ENCODE assay signal across 36 cellular contexts in the genomic region with DNA sequence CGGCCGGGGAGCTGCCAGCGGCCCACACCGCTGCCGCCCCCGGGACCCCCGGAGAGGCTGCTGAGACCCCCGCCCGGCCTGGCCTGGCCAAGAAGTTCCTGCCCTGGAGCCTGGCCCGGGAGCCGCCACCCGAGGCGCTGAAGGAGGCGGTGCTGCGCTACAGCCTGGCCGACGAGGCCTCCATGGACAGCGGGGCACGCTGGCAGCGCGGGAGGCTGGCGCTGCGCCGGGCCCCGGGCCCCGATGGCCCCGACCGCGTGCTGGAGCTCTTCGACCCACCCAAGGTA.
"Had no signal": no experiment of that assay in that cellular context is flagged by ENCODE, and none has a peak within 500 bp of the region (broad histone marks: within the 10 kb centered on the region; RNA-seq: fewer than 3 reads in every experiment).

No MANE protein-coding gene starts in this region.

- H3K27ac Mint-ChIP-seq: activated B cell treated with CpG ODN at 0.5 μM for 24 hours; activated CD4-positive, alpha-beta memory T cell treated with anti-CD3 and anti-CD28 coated beads, Interleukin-2, amount 10 ng/mL, durations not matched to agents 7 days and 5 days; activated CD8-positive, alpha-beta memory T cell treated with anti-CD3 and anti-CD28 coated beads, Interleukin-2, amount 10 ng/mL, durations not matched to agents 7 days and 5 days; activated naive CD4-positive, alpha-beta T cell treated with anti-CD3 and anti-CD28 coated beads, Interleukin-2, amount 10 ng/mL, durations not matched to agents 7 days and 5 days; activated naive CD8-positive, alpha-beta T cell; T-cell; T-helper 17 cell had no signal

- ATAC-seq: activated CD8-positive, alpha-beta memory T cell treated with anti-CD3 and anti-CD28 coated beads, Interleukin-2, amount 10 ng/mL, durations not matched to agents 7 days and 5 days; PC-3; SK-N-SH treated with all-trans-retinoic acid at 6 μM for 48 hours; T-cell; T-helper 17 cell had no signal

- H3K27me3 Mint-ChIP-seq: activated B cell treated with CpG ODN at 0.5 μM for 24 hours; activated CD4-positive, alpha-beta memory T cell treated with anti-CD3 and anti-CD28 coated beads, Interleukin-2, amount 10 ng/mL, durations not matched to agents 7 days and 5 days; activated CD8-positive, alpha-beta memory T cell treated with anti-CD3 and anti-CD28 coated beads, Interleukin-2, amount 10 ng/mL, durations not matched to agents 7 days and 5 days; activated naive CD4-positive, alpha-beta T cell treated with anti-CD3 and anti-CD28 coated beads, Interleukin-2, amount 10 ng/mL, durations not matched to agents 7 days and 5 days; activated naive CD8-positive, alpha-beta T cell; T-cell; T-helper 17 cell had no signal

- H3K36me3 Mint-ChIP-seq: activated naive CD8-positive, alpha-beta T cell had no signal

- H3K4me3 Mint-ChIP-seq: activated B cell treated with CpG ODN at 0.5 μM for 24 hours; activated CD4-positive, alpha-beta memory T cell treated with anti-CD3 and anti-CD28 coated beads, Interleukin-2, amount 10 ng/mL, durations not matched to agents 7 days and 5 days; activated CD8-positive, alpha-beta memory T cell treated with anti-CD3 and anti-CD28 coated beads, Interleukin-2, amount 10 ng/mL, durations not matched to agents 7 days and 5 days; activated naive CD4-positive, alpha-beta T cell treated with anti-CD3 and anti-CD28 coated beads, Interleukin-2, amount 10 ng/mL, durations not matched to agents 7 days and 5 days; activated naive CD8-positive, alpha-beta T cell; T-cell had no signal

- H3K4me2 ChIP-seq: KMS-11 had no signal

- DNase-seq: activated B cell treated with CpG ODN at 0.5 μM for 24 hours; activated CD4-positive, alpha-beta memory T cell treated with anti-CD3 and anti-CD28 coated beads, Interleukin-2, amount 10 ng/mL, durations not matched to agents 7 days and 5 days; activated CD4-positive, alpha-beta T cell treated with anti-CD3 and anti-CD28 coated beads for 4 hours; activated CD4-positive, CD25-positive, alpha-beta regulatory T cell treated with anti-CD3 and anti-CD28 coated beads, Interleukin-2, amount 50 U/mL, for 72 hours; activated CD8-positive, alpha-beta memory T cell treated with anti-CD3 and anti-CD28 coated beads for 24 hours; activated CD8-positive, alpha-beta memory T cell treated with anti-CD3 and anti-CD28 coated beads, Interleukin-2, amount 10 ng/mL, durations not matched to agents 7 days and 5 days; activated CD8-positive, alpha-beta memory T cell treated with anti-CD3 and anti-CD28 coated beads, Interleukin-2, amount 50 U/mL, for 48 hours; activated effector memory CD4-positive, alpha-beta T cell treated with Interleukin-2 at 50 U/mL for 16 hours; activated naive CD4-positive, alpha-beta T cell treated with anti-CD3 and anti-CD28 coated beads, Interleukin-2, amount 10 ng/mL, durations not matched to agents 7 days and 5 days; activated T-cell treated with anti-CD3 and anti-CD28 coated beads, Interleukin-2, amount 50 U/mL, for 48 hours; amniotic stem cell; aorta; brain microvascular endothelial cell; MM.1S; MV-4-11; NCI-H1092; NCI-H146; NCI-H187; NCI-H2029 treated with DMSO at 0.1 percent for 48 hours; NCI-H2107; NCI-H2171; NCI-H510A; NCI-H526; NCI-H748 treated with DMSO at 0.1 percent for 48 hours; NK-92 treated with Interleukin-12 subunit alpha and Interleukin-12 subunit beta, amount 100 ng/mL, for 24 hours; PC-3; Peyer's patch; RPMI8226; SIG-M5; T-cell; T-helper 17 cell; T-helper 9 cell had no signal

- H3K9ac ChIP-seq: KMS-11 had no signal

- H3K9me3 Mint-ChIP-seq: activated B cell treated with CpG ODN at 0.5 μM for 24 hours; activated CD4-positive, alpha-beta memory T cell treated with anti-CD3 and anti-CD28 coated beads, Interleukin-2, amount 10 ng/mL, durations not matched to agents 7 days and 5 days; activated naive CD4-positive, alpha-beta T cell treated with anti-CD3 and anti-CD28 coated beads, Interleukin-2, amount 10 ng/mL, durations not matched to agents 7 days and 5 days; T-cell had no signal

- H3K27ac ChIP-seq: brain microvascular endothelial cell, KMS-11, Peyer's patch, VCaP had no signal

- H3K27me3 ChIP-seq: brain microvascular endothelial cell, Peyer's patch had no signal

- H3K4me3 ChIP-seq: Peyer's patch had no signal

- H3K9me3 ChIP-seq: Peyer's patch had no signal
